12 cellular contexts compared by ENCODE assay signal in the genomic region with DNA sequence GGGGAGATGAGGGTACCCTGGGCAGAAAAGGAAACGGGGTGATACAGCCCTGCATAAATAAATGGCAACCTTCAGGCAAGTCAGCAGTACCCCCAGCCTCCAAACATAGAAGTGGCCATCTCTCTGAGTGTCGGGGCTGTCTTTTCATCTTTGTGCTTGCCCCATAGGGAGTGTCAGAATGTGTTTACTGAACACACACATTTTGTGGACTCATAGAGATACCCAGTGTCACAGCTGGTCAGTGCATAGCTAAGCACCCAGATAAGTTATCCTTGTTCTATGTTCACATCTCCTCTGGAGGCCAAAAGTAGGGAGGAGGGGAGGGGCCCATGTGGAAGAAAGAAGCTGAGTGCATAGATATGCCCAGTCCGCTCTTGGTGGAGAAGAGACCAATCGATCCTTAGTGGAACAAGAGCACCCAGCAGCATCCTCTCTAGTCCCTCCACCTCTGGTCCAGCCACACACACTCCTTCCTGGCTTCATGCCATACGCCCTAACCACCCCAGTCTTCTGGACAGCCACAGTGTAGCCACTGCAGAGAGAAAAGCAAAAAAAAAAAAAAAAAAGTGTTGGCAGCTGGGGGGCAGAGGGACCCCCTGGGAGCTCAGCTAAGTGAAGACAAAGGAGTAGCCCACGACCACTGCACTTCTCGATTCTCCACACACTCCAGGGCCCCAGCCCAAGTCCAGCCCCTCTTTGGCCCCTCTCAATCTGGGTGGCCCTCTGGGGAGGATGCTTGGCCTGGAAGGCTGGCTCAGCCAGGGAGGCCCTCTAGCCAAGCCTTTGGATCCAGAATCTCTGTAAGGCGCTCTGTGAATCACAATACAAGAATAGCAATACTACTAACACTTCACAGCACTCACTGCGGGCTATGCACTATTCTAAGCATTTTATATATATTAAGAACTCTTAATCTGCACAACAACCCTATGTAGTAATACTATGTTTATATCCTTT. TPM values are rescaled to one million over a fixed set of nuclear protein-coding genes. Genes with fewer than 3 reads are reported as not detected.
DNase-seq lines count a peak whose midpoint lies in the region; FAIRE-seq and TF ChIP-seq lines count a peak whose summit lies in the region.
"Had no signal": no experiment of that assay in that cellular context is flagged by ENCODE, and none has a peak within 500 bp of the region (broad histone marks: within the 10 kb centered on the region; RNA-seq: fewer than 3 reads in every experiment).

No MANE protein-coding gene starts in this region.

- H3F3A ChIP-seq in GM23248 (ENCODE audit: insufficient read depth), result no peaks in the 10 kb centered on the region

- H2AFZ ChIP-seq in H1 (ENCODE audit: low read length) (no peak overlapping the region), mesenchymal stem cell (ENCODE audit: low read depth, low read length) (no peak overlapping the region), GM23248 (no peak overlapping the region)

- no peak overlapping the region for H3K27ac ChIP-seq in H1 (ENCODE audit: low read depth, low read length)
- H3K27ac ChIP-seq in mesenchymal stem cell (ENCODE audit: low read length, poor library complexity, severe bottlenecking), result no peak overlapping the region
- peak overlapping the region; percentile 96 to 98 for H3K27ac ChIP-seq in tibial artery
- H3K27ac ChIP-seq in GM23248, result no peak overlapping the region
- H3K27ac ChIP-seq: C4-2B, ovary had no signal

- H2BK12ac ChIP-seq in H1 (ENCODE audit: low read depth, low read length), result no peak overlapping the region
- no peak overlapping the region for H2BK12ac ChIP-seq in mesenchymal stem cell (ENCODE audit: low read length in 2 of 2)

- TF ChIP-seq RAD21 in H1 (IDR thresholded peaks at IDR 0.05 in 1 of 2, conservative IDR thresholded peaks at IDR 0.05 in 1 of 2; ENCODE audit: low read depth in 2 of 2, low read length in 2 of 2), result no peak

- TF ChIP-seq EP300 in H1 (IDR thresholded peaks at IDR 0.05; ENCODE audit: borderline replicate concordance in 1 of 2, low read depth in 2 of 2, low read length in 2 of 2), result no peak

- no peak overlapping the region for H4K91ac ChIP-seq in H1 (replicated peaks; ENCODE audit: insufficient read length, low read length)
- H4K91ac ChIP-seq in mesenchymal stem cell (ENCODE audit: low read length), result no peak overlapping the region

- H2BK20ac ChIP-seq in H1 (ENCODE audit: low read length), result no peak overlapping the region

- H3K4me2 ChIP-seq in H1 (ENCODE audit: insufficient read depth in 1 of 2, low read depth in 2 of 2, low read length in 2 of 2) (peak overlapping the region; percentile 91 to 100; a peak in 2 of 4 replicates), mesenchymal stem cell (ENCODE audit: low read length, poor library complexity, severe bottlenecking) (no peak overlapping the region), GM23248 (ENCODE audit: unreplicated experiment) (no peak overlapping the region)

- no peak overlapping the region; the same call in 1 of the 2 replicates for H4K8ac ChIP-seq in H1 (ENCODE audit: extremely low read depth, insufficient read depth, low read length)
- no peak overlapping the region for H4K8ac ChIP-seq in mesenchymal stem cell (ENCODE audit: low read length)

- H4K5ac ChIP-seq in H1 (ENCODE audit: insufficient read length, low read depth, low read length), result no peak overlapping the region

- H3K36me3 ChIP-seq in H1 (ENCODE audit: control insufficient read depth in 2 of 4, insufficient read depth in 4 of 4, low read length in 3 of 4) (peaks cover 0 to 3% (median 0%) of the 10 kb centered on the region in 4 experiments; a peak in 1 of 8 replicates), mesenchymal stem cell (ENCODE audit: control insufficient read depth in 1 of 2, insufficient read depth in 2 of 2, low read depth in 1 of 2, low read length in 2 of 2) (peaks cover 0 to 15% of the 10 kb centered on the region in 2 experiments), tibial artery (peaks cover 2 to 4% (median 3%) of the 10 kb centered on the region in 3 donors), GM23248 (ENCODE audit: low read depth) (no peaks in the 10 kb centered on the region)
- H3K36me3 ChIP-seq: HAP-1, ovary had no signal

- no peak for DNase-seq in H1 (ENCODE audit: low read depth in 1 of 2, low spot score in 2 of 2)
- DNase-seq in mesenchymal stem cell, result no peak
- DNase-seq in tibial artery, result peak in 1 of 2 donors; percentile 84
- DNase-seq in HuH-7 (ENCODE audit: low spot score), result no peak
- DNase-seq in NCI-H1930 (lab: John Stamatoyannopoulos, UW), result no peak
- no peak for DNase-seq in GM23248
- DNase-seq: activated CD8-positive, alpha-beta memory T cell treated with anti-CD3 and anti-CD28 coated beads for 24 hours; NCI-H1092 treated with DMSO at 0.1 percent for 48 hours; stimulated activated naive CD4-positive, alpha-beta T cell treated with Interleukin-2 at 50 U/mL for 16 hours had no signal

- H2BK120ac ChIP-seq in H1 (replicated peaks; ENCODE audit: low read depth, low read length) (no peak overlapping the region), mesenchymal stem cell (ENCODE audit: low read depth, low read length) (no peak overlapping the region)

- peaks cover 15% of the 10 kb centered on the region for H3K23me2 ChIP-seq in H1 (ENCODE audit: low read depth, low read length)

- H3K79me1 ChIP-seq in H1 (ENCODE audit: low read depth, low read length) (peaks cover 14% of the 10 kb centered on the region; the same call in 1 of the 2 replicates), mesenchymal stem cell (replicated peaks; ENCODE audit: low read length, poor library complexity, severe bottlenecking) (no peaks in the 10 kb centered on the region)

- 81% methylated on average over 8 of the region's 9 CpGs; no CpG with 5 or more reads in 1 of the 2 experiments for WGBS in H1 (ENCODE audit: extremely low coverage in 1 of 2, insufficient coverage in 1 of 2, insufficient read length in 1 of 2, insufficient replicate concordance in 2 of 2, low coverage in 1 of 2, low lambda C conversion rate in 2 of 2, missing lambda C conversion rate in 1 of 2), 2 experiments
- WGBS in mesenchymal stem cell, result 77% methylated on average over 6 of the region's 9 CpGs
- WGBS in GM23248 (ENCODE audit: low coverage in 1 of 2, low lambda C conversion rate in 2 of 2, missing lambda C conversion rate in 2 of 2), 2 experiments, result 80 to 90% methylated on average over 9 of the region's 9 CpGs

- in situ Hi-C loops in GM23248 (cut with MboI), result no loop called here

- H3K79me2 ChIP-seq in H1 (ENCODE audit: control insufficient read depth in 1 of 2, insufficient read depth in 2 of 2, low read length in 2 of 2) (peaks cover 0 to 32% of the 10 kb centered on the region in 2 experiments; a peak in 2 of 4 replicates), GM23248 (ENCODE audit: insufficient read depth) (no peaks in the 10 kb centered on the region)

- H3K4me3 ChIP-seq in H1 (ENCODE audit: extremely low read depth in 1 of 4, insufficient read depth in 2 of 4, low read depth in 3 of 4, low read length in 4 of 4) (peak overlapping the region in 1 of 4 experiments; percentile 88; a peak in 4 of 8 replicates), mesenchymal stem cell (ENCODE audit: insufficient read depth in 1 of 2, low read depth in 1 of 2, low read length in 2 of 2) (peak overlapping the region in 1 of 2 experiments; percentile 83), tibial artery (peak overlapping the region; percentile 94 to 96), GM23248 (no peak overlapping the region)
- H3K4me3 ChIP-seq: HAP-1 had no signal

- H3K27me3 ChIP-seq in H1 (replicated peaks in 1 of 4; ENCODE audit: control insufficient read depth in 3 of 4, extremely low read depth in 1 of 4, insufficient read depth in 3 of 4, low read length in 3 of 4), result peaks cover 0 to 3% (median 0%) of the 10 kb centered on the region in 4 experiments; a peak in 4 of 7 replicates
- peaks cover 0 to 46% of the 10 kb centered on the region in 2 experiments for H3K27me3 ChIP-seq in mesenchymal stem cell (ENCODE audit: control insufficient read depth in 1 of 2, insufficient read depth in 1 of 2, low read length in 2 of 2)
- H3K27me3 ChIP-seq in tibial artery, result no peaks in the 10 kb centered on the region
- H3K27me3 ChIP-seq in GM23248 (replicated peaks; ENCODE audit: insufficient read depth), result no peaks in the 10 kb centered on the region
- H3K27me3 ChIP-seq: ovary had no signal

- no peak overlapping the region for H2AK5ac ChIP-seq in H1 (ENCODE audit: low read depth, low read length)
- H2AK5ac ChIP-seq in mesenchymal stem cell (ENCODE audit: low read length, severe bottlenecking), result no peak overlapping the region

- intact Hi-C loops in tibial artery (cut with DNase I; ENCODE audit: low total_unique reads), result no loop called here

- H3K4me1 ChIP-seq in H1 (replicated peaks in 1 of 4; ENCODE audit: control insufficient read depth in 3 of 4, insufficient read depth in 4 of 4, low read length in 3 of 4) (peaks cover 0 to 25% (median 8%) of the 10 kb centered on the region in 4 experiments; a peak in 5 of 7 replicates), mesenchymal stem cell (ENCODE audit: control insufficient read depth, insufficient read depth, low read depth, low read length) (peaks cover 18% of the 10 kb centered on the region), tibial artery (peaks cover 0 to 74% (median 56%) of the 10 kb centered on the region in 4 donors), GM23248 (ENCODE audit: insufficient read depth) (0 out of 2 replicates have a peak, but pooled peaks cover 10% of the 10 kb centered on the region)

- H3K56ac ChIP-seq in H1 (replicated peaks; ENCODE audit: insufficient read length, low read depth, low read length), result no peak overlapping the region

- H4K20me1 ChIP-seq in H1 (replicated peaks in 1 of 2; ENCODE audit: control insufficient read depth in 1 of 2, insufficient read depth in 2 of 2, low read length in 2 of 2), result peaks cover 0 to 13% of the 10 kb centered on the region in 2 experiments
- H4K20me1 ChIP-seq in GM23248 (ENCODE audit: insufficient read depth), result no peaks in the 10 kb centered on the region

- no peaks in the 10 kb centered on the region for H3K9me2 ChIP-seq in GM23248 (ENCODE audit: insufficient read depth)

- H3K18ac ChIP-seq in H1 (ENCODE audit: extremely low read depth, low read length), result no peak overlapping the region
- H3K18ac ChIP-seq in mesenchymal stem cell (ENCODE audit: low read depth in 1 of 2, low read length in 2 of 2), result no peak overlapping the region

- H3K9ac ChIP-seq in H1 (replicated peaks in 1 of 4; ENCODE audit: extremely low read depth in 1 of 4, low read depth in 3 of 4, low read length in 3 of 4), result no peak overlapping the region
- H3K9ac ChIP-seq in mesenchymal stem cell (ENCODE audit: low read length), result peak overlapping the region; percentile 84
- no peak overlapping the region for H3K9ac ChIP-seq in GM23248

- H3K9me3 ChIP-seq in H1 (ENCODE audit: insufficient read depth in 2 of 2, low read depth in 1 of 2, low read length in 1 of 2), result no peaks in the 10 kb centered on the region
- no peaks in the 10 kb centered on the region for H3K9me3 ChIP-seq in mesenchymal stem cell (ENCODE audit: control insufficient read depth, low read length)
- H3K9me3 ChIP-seq in tibial artery, result no peaks in the 10 kb centered on the region
- no peaks in the 10 kb centered on the region for H3K9me3 ChIP-seq in GM23248 (ENCODE audit: low read depth)
- H3K9me3 ChIP-seq: HAP-1, ovary had no signal

- TF ChIP-seq POLR2A in H1 (IDR thresholded peaks at IDR 0.05; ENCODE audit: control extremely low read depth in 1 of 2, low read depth in 2 of 2, low read length in 2 of 2), result no peak

- POLR2A ChIA-PET in H1 (lab: Charles Lee; ENCODE audit: partially characterized antibody), result interaction anchor here (1.0 to 3.6 kb wide), 10 partner anchors 9 to 39 kb away, joined by 4 to 39 read pairs (median 8); partner anchors contain the start of genes BLOC1S1 and CD63

- no peak overlapping the region for H3K14ac ChIP-seq in H1 (ENCODE audit: insufficient read length)
- H3K14ac ChIP-seq in mesenchymal stem cell (ENCODE audit: low read length in 2 of 2), result no peak overlapping the region

- H3K23ac ChIP-seq in H1 (ENCODE audit: insufficient read length) (no peak overlapping the region), mesenchymal stem cell (ENCODE audit: low read length in 2 of 2) (no peak overlapping the region)

- H2BK15ac ChIP-seq in H1 (ENCODE audit: low read length), result no peak overlapping the region
- H2BK15ac ChIP-seq in mesenchymal stem cell (ENCODE audit: low read depth, poor library complexity, severe bottlenecking), result no peak overlapping the region

- CTCF ChIA-PET in H1 (lab: Charles Lee; ENCODE audit: partially characterized antibody), result interaction anchor here (0.7 to 5.1 kb wide), 30 partner anchors 9 to 1229 kb away, joined by 3 to 38 read pairs (median 6); partner anchors contain the start of genes BLOC1S1, CD63, MUCL1 and RDH5

- no peak overlapping the region for H3K4ac ChIP-seq in H1 (replicated peaks; ENCODE audit: insufficient read length, low read depth, low read length)
- no peak overlapping the region for H3K4ac ChIP-seq in mesenchymal stem cell (ENCODE audit: low read depth in 1 of 2, low read length in 2 of 2)

- no peak for FAIRE-seq in H1 (lab: Jason Lieb, UNC)

- no peak for TF ChIP-seq CTCF in H1 (IDR thresholded peaks at IDR 0.05; ENCODE audit: control extremely low read depth in 1 of 3, insufficient read depth in 1 of 3, low read depth in 1 of 3, low read length in 3 of 3)
- no peak for TF ChIP-seq CTCF in tibial artery (IDR thresholded peaks at IDR 0.05)

- H2BK5ac ChIP-seq in H1 (ENCODE audit: low read depth, low read length) (no peak overlapping the region), mesenchymal stem cell (ENCODE audit: low read depth, low read length, poor library complexity, severe bottlenecking) (no peak overlapping the region)

RNA-seq across cellular contexts. Expression of gene ITGA7, which starts 2.6 kb away (rescaled TPM):
- 76.4 and 86.1 TPM in 2 replicates for total RNA-seq in H1 (2021; fragmentation: NEBNext Ultra II Directional; extraction: Animal tissue kit (Norgen Biotek cat#: 25700))
- 57.6 and 81.5 TPM in 2 replicates for polyA plus RNA-seq in H1 (2011; rRNA removed)
- 83.6 TPM for polyA plus RNA-seq in H1 (2011; cell fraction: cytosol; rRNA removed)
- polyA plus RNA-seq in H1 (2011; cell fraction: nucleus; rRNA removed), result 576 TPM
- 88.5 to 116 TPM (median 98.2 TPM) in 4 replicates for polyA plus RNA-seq in H1 (2012, experiment 1 of 2)
- 49.5 TPM for polyA plus RNA-seq in H1 (2012, experiment 2 of 2)
- polyA plus RNA-seq in H1 (2013, experiment 1 of 2), result 53.7 TPM
- polyA plus RNA-seq in H1 (2013, experiment 2 of 2), result 44.3 TPM
- 39.1 and 41.6 TPM in 2 replicates for polyA minus RNA-seq in H1 (2011; rRNA and poly(A)+ RNA removed)
- 30.8 TPM for polyA minus RNA-seq in H1 (2011; cell fraction: cytosol; rRNA and poly(A)+ RNA removed)
- 103 TPM for polyA minus RNA-seq in H1 (2011; cell fraction: nucleus; rRNA and poly(A)+ RNA removed)
- 0.30 TPM for polyA plus RNA-seq in mesenchymal stem cell (2013, experiment 1 of 2)
- polyA plus RNA-seq in mesenchymal stem cell (2013, experiment 2 of 2), result 0.23 TPM
- 6.6 and 7.2 TPM in 2 replicates for total RNA-seq in GM23248 (2014; rRNA removed; shearing (Covaris generic))
- polyA plus RNA-seq in GM23248 (2016; fragmentation: Nextera tagmentation; extraction: Ambion mirVana), result 2.0 and 2.1 TPM in 2 replicates

RNA-seq across cellular contexts. Expression of gene BLOC1S1, which starts 10.7 kb away (rescaled TPM):
- total RNA-seq in H1 (2021; fragmentation: NEBNext Ultra II Directional; extraction: Animal tissue kit (Norgen Biotek cat#: 25700)), result 84.3 and 91.1 TPM in 2 replicates
- 149 and 185 TPM in 2 replicates for polyA plus RNA-seq in H1 (2011; rRNA removed)
- 215 TPM for polyA plus RNA-seq in H1 (2011; cell fraction: cytosol; rRNA removed)
- polyA plus RNA-seq in H1 (2011; cell fraction: nucleus; rRNA removed), result 132 TPM
- 124 to 187 TPM (median 163 TPM) in 4 replicates for polyA plus RNA-seq in H1 (2012, experiment 1 of 2)
- polyA plus RNA-seq in H1 (2012, experiment 2 of 2), result 152 TPM
- 87.5 TPM for polyA plus RNA-seq in H1 (2013, experiment 1 of 2)
- polyA plus RNA-seq in H1 (2013, experiment 2 of 2), result 85.4 TPM
- 41.3 and 44.1 TPM in 2 replicates for polyA minus RNA-seq in H1 (2011; rRNA and poly(A)+ RNA removed)
- 24.3 TPM for polyA minus RNA-seq in H1 (2011; cell fraction: cytosol; rRNA and poly(A)+ RNA removed)
- polyA minus RNA-seq in H1 (2011; cell fraction: nucleus; rRNA and poly(A)+ RNA removed), result 27.7 TPM
- polyA plus RNA-seq in mesenchymal stem cell (2013, experiment 1 of 2), result 95.3 TPM
- 97.2 TPM for polyA plus RNA-seq in mesenchymal stem cell (2013, experiment 2 of 2)
- total RNA-seq in GM23248 (2014; rRNA removed; shearing (Covaris generic)), result 47.6 and 110 TPM in 2 replicates
- polyA plus RNA-seq in GM23248 (2016; fragmentation: Nextera tagmentation; extraction: Ambion mirVana), result 193 and 197 TPM in 2 replicates

RNA-seq across cellular contexts. Expression of gene RDH5, which starts 15.1 kb away (rescaled TPM):
- 4.2 and 4.5 TPM in 2 replicates for total RNA-seq in H1 (2021; fragmentation: NEBNext Ultra II Directional; extraction: Animal tissue kit (Norgen Biotek cat#: 25700))
- polyA plus RNA-seq in H1 (2011; rRNA removed) (6.0 and 7.1 TPM in 2 replicates), GM23248 (2016; fragmentation: Nextera tagmentation; extraction: Ambion mirVana) (15.6 and 17.6 TPM in 2 replicates)
- polyA plus RNA-seq in H1 (2011; cell fraction: cytosol; rRNA removed), result 8.7 TPM
- polyA plus RNA-seq in H1 (2011; cell fraction: nucleus; rRNA removed), result 14.0 TPM
- 5.4 to 9.4 TPM (median 6.1 TPM) in 4 replicates for polyA plus RNA-seq in H1 (2012, experiment 1 of 2)
- 2.8 TPM for polyA plus RNA-seq in H1 (2012, experiment 2 of 2)
- polyA plus RNA-seq in H1 (2013, experiment 1 of 2), result 5.6 TPM
- polyA plus RNA-seq in H1 (2013, experiment 2 of 2), result 4.7 TPM
- polyA minus RNA-seq in H1 (2011; rRNA and poly(A)+ RNA removed), result 6.7 and 7.3 TPM in 2 replicates
- 3.8 TPM for polyA minus RNA-seq in H1 (2011; cell fraction: cytosol; rRNA and poly(A)+ RNA removed)
- 14.1 TPM for polyA minus RNA-seq in H1 (2011; cell fraction: nucleus; rRNA and poly(A)+ RNA removed)
- 1.1 TPM for polyA plus RNA-seq in mesenchymal stem cell (2013, experiment 1 of 2)
- 1.1 TPM for polyA plus RNA-seq in mesenchymal stem cell (2013, experiment 2 of 2)
- 15.4 and 27.2 TPM in 2 replicates for total RNA-seq in GM23248 (2014; rRNA removed; shearing (Covaris generic))

RNA-seq across cellular contexts. Expression of gene CD63, which starts 23.7 kb away (rescaled TPM):
- total RNA-seq in H1 (2021; fragmentation: NEBNext Ultra II Directional; extraction: Animal tissue kit (Norgen Biotek cat#: 25700)), result 440 and 460 TPM in 2 replicates
- polyA plus RNA-seq in H1 (2011; rRNA removed) (525 and 526 TPM in 2 replicates), GM23248 (2016; fragmentation: Nextera tagmentation; extraction: Ambion mirVana) (3,562 and 3,671 TPM in 2 replicates)
- polyA plus RNA-seq in H1 (2011; cell fraction: cytosol; rRNA removed), result 544 TPM
- 196 TPM for polyA plus RNA-seq in H1 (2011; cell fraction: nucleus; rRNA removed)
- polyA plus RNA-seq in H1 (2012, experiment 1 of 2), result 431 to 625 TPM (median 595 TPM) in 4 replicates
- polyA plus RNA-seq in H1 (2012, experiment 2 of 2), result 1,065 TPM
- polyA plus RNA-seq in H1 (2013, experiment 1 of 2), result 1,099 TPM
- 1,353 TPM for polyA plus RNA-seq in H1 (2013, experiment 2 of 2)
- polyA minus RNA-seq in H1 (2011; rRNA and poly(A)+ RNA removed), result 146 and 194 TPM in 2 replicates
- polyA minus RNA-seq in H1 (2011; cell fraction: cytosol; rRNA and poly(A)+ RNA removed), result 119 TPM
- polyA minus RNA-seq in H1 (2011; cell fraction: nucleus; rRNA and poly(A)+ RNA removed), result 71.1 TPM
- polyA plus RNA-seq in mesenchymal stem cell (2013, experiment 1 of 2), result 3,698 TPM
- 3,754 TPM for polyA plus RNA-seq in mesenchymal stem cell (2013, experiment 2 of 2)
- 1,521 and 1,535 TPM in 2 replicates for total RNA-seq in GM23248 (2014; rRNA removed; shearing (Covaris generic))

RNA-seq across cellular contexts. Expression of gene GDF11, which starts 37.8 kb away (rescaled TPM):
- 15.1 and 18.2 TPM in 2 replicates for total RNA-seq in H1 (2021; fragmentation: NEBNext Ultra II Directional; extraction: Animal tissue kit (Norgen Biotek cat#: 25700))
- polyA plus RNA-seq in H1 (2011; rRNA removed) (12.1 and 17.6 TPM in 2 replicates), GM23248 (2016; fragmentation: Nextera tagmentation; extraction: Ambion mirVana) (0.56 and 0.67 TPM in 2 replicates)
- 12.0 TPM for polyA plus RNA-seq in H1 (2011; cell fraction: cytosol; rRNA removed)
- 42.6 TPM for polyA plus RNA-seq in H1 (2011; cell fraction: nucleus; rRNA removed)
- polyA plus RNA-seq in H1 (2012, experiment 1 of 2), result 10.2 to 20.2 TPM (median 16.6 TPM) in 4 replicates
- polyA plus RNA-seq in H1 (2012, experiment 2 of 2), result 7.3 TPM
- polyA plus RNA-seq in H1 (2013, experiment 1 of 2), result 8.2 TPM
- polyA plus RNA-seq in H1 (2013, experiment 2 of 2), result 8.0 TPM
- polyA minus RNA-seq in H1 (2011; rRNA and poly(A)+ RNA removed), result 12.7 and 17.0 TPM in 2 replicates
- 10.0 TPM for polyA minus RNA-seq in H1 (2011; cell fraction: cytosol; rRNA and poly(A)+ RNA removed)
- polyA minus RNA-seq in H1 (2011; cell fraction: nucleus; rRNA and poly(A)+ RNA removed), result 26.5 TPM
- polyA plus RNA-seq in mesenchymal stem cell (2013, experiment 1 of 2), result 23.3 TPM
- polyA plus RNA-seq in mesenchymal stem cell (2013, experiment 2 of 2), result 21.7 TPM
- 2.1 and 9.9 TPM in 2 replicates for total RNA-seq in GM23248 (2014; rRNA removed; shearing (Covaris generic))

Comparison
In these comparisons a context has a peak if more than half of its experiments do, and no peak if none do; other contexts are left out.
1. H3K27ac ChIP-seq: peak in tibial artery (2 of 2); none in H1 (single experiment), mesenchymal stem cell (single experiment) and GM23248 (single experiment).
2. H3K4me2 ChIP-seq: peak in H1 (2 of 2); none in mesenchymal stem cell (single experiment) and GM23248 (single experiment).